ENCODE assay signal across 15 cellular contexts in genomic region chr11:45828996-45829395, GRCh38.
DNase-seq lines count a peak whose midpoint lies in the region.
"Had no signal": no experiment of that assay in that cellular context is flagged by ENCODE, and none has a peak within 500 bp of the region (broad histone marks: within the 10 kb centered on the region; RNA-seq: fewer than 3 reads in every experiment).

No MANE protein-coding gene starts in this region.

- H3K27me3 ChIP-seq in adipocyte (replicated peaks; ENCODE audit: control insufficient read depth, insufficient read depth, low read length) = peaks cover 30% of the 10 kb centered on the region
- H3K27me3 ChIP-seq: BLaER1 had no signal

- peaks cover 9% of the 10 kb centered on the region for H3K9me3 ChIP-seq in adipocyte (ENCODE audit: control insufficient read depth, low read length)

- H3K4me3 ChIP-seq in adipocyte (ENCODE audit: low read length) = no peak overlapping the region
- H3K4me3 ChIP-seq: BLaER1, GM23248 had no signal

- H3K9ac ChIP-seq in adipocyte (ENCODE audit: low read length) = no peak overlapping the region
- H3K9ac ChIP-seq: BLaER1, GM23248 had no signal

- H3K36me3 ChIP-seq in adipocyte (ENCODE audit: control insufficient read depth, insufficient read depth, low read length, severe bottlenecking) = no peaks in the 10 kb centered on the region
- H3K36me3 ChIP-seq: BLaER1 had no signal

- peak; percentile 32 for DNase-seq in EL
- peak; percentile 17 for DNase-seq in adipocyte (ENCODE audit: low read depth)
- peak; percentile 8 for DNase-seq in stimulated activated CD8-positive, alpha-beta memory T cell treated with anti-CD3 and anti-CD28 coated beads, Interleukin-4, amount 100 ng/mL, for 48 hours
- DNase-seq in NCI-H1092 treated with DMSO at 0.1 percent for 48 hours (lab: John Stamatoyannopoulos, UW) = no peak
- no peak for DNase-seq in NAMALWA (ENCODE audit: low spot score)
- no peak for DNase-seq in NCI-H82 treated with DMSO at 0.1 percent for 48 hours (lab: John Stamatoyannopoulos, UW; ENCODE audit: unreplicated experiment)
- DNase-seq in epidermal melanocyte (ENCODE audit: insufficient read length, low spot score) = no peak
- DNase-seq: CD4-positive, CD25-positive, alpha-beta regulatory T cell; CD8-positive, alpha-beta T cell; DMS 273 treated with DMSO at 0.1 percent for 48 hours; DMS79; GM23248; H7; HCEC 1CT had no signal

- peaks cover 3% of the 10 kb centered on the region for H3K4me1 ChIP-seq in adipocyte (ENCODE audit: control insufficient read depth, insufficient read depth, low read length)

Comparison
In these comparisons a context has a peak if more than half of its experiments do, and no peak if none do; other contexts are left out.
1. DNase-seq: peak in EL (single experiment), adipocyte (single experiment) and stimulated activated CD8-positive, alpha-beta memory T cell treated with anti-CD3 and anti-CD28 coated beads, Interleukin-4, amount 100 ng/mL, for 48 hours (single experiment); none in NCI-H1092 treated with DMSO at 0.1 percent for 48 hours (single experiment), NAMALWA (single experiment), NCI-H82 treated with DMSO at 0.1 percent for 48 hours (single experiment) and epidermal melanocyte (single experiment).